ENCODE assay signal across 1 cellular context in the genomic region with DNA sequence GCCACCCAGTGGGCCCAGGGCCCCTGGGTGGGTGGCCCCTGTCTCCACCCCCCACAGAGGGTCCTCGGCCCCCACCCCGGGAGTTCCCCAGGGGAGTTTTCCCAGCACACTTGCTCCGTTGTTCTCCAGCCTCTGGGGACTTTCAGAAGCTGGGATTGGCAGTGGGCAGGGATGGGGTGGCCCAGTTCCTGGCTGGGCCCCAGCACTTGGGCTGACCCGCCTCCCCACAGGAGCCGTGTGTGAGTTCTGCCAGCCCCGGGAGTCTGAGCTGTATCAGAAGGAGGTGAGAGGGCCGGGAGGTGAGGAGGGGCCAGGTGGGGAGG.
TF ChIP-seq lines count a peak whose summit lies in the region.

No MANE protein-coding gene starts in this region.

TF ChIP-seq in HCT116, 20 proteins besides CTCF, POLR2A, EP300 and RAD21:
- TF ChIP-seq, protein P1, sequence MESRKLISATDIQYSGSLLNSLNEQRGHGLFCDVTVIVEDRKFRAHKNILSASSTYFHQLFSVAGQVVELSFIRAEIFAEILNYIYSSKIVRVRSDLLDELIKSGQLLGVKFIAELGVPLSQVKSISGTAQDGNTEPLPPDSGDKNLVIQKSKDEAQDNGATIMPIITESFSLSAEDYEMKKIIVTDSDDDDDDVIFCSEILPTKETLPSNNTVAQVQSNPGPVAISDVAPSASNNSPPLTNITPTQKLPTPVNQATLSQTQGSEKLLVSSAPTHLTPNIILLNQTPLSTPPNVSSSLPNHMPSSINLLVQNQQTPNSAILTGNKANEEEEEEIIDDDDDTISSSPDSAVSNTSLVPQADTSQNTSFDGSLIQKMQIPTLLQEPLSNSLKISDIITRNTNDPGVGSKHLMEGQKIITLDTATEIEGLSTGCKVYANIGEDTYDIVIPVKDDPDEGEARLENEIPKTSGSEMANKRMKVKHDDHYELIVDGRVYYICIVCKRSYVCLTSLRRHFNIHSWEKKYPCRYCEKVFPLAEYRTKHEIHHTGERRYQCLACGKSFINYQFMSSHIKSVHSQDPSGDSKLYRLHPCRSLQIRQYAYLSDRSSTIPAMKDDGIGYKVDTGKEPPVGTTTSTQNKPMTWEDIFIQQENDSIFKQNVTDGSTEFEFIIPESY (IDR thresholded peaks at IDR 0.05; ENCODE audit: extremely low read depth, insufficient replicate concordance, low read length), result no peak
- no peak for TF ChIP-seq EZH2phosphoT487 (IDR thresholded peaks at IDR 0.05; ENCODE audit: borderline replicate concordance)
- no peak for TF ChIP-seq YY1 (IDR thresholded peaks at IDR 0.05; ENCODE audit: extremely low read depth, insufficient replicate concordance, low read depth, low read length)
- no peak for TF ChIP-seq JUND (IDR thresholded peaks at IDR 0.05)
- TF ChIP-seq, protein P2, sequence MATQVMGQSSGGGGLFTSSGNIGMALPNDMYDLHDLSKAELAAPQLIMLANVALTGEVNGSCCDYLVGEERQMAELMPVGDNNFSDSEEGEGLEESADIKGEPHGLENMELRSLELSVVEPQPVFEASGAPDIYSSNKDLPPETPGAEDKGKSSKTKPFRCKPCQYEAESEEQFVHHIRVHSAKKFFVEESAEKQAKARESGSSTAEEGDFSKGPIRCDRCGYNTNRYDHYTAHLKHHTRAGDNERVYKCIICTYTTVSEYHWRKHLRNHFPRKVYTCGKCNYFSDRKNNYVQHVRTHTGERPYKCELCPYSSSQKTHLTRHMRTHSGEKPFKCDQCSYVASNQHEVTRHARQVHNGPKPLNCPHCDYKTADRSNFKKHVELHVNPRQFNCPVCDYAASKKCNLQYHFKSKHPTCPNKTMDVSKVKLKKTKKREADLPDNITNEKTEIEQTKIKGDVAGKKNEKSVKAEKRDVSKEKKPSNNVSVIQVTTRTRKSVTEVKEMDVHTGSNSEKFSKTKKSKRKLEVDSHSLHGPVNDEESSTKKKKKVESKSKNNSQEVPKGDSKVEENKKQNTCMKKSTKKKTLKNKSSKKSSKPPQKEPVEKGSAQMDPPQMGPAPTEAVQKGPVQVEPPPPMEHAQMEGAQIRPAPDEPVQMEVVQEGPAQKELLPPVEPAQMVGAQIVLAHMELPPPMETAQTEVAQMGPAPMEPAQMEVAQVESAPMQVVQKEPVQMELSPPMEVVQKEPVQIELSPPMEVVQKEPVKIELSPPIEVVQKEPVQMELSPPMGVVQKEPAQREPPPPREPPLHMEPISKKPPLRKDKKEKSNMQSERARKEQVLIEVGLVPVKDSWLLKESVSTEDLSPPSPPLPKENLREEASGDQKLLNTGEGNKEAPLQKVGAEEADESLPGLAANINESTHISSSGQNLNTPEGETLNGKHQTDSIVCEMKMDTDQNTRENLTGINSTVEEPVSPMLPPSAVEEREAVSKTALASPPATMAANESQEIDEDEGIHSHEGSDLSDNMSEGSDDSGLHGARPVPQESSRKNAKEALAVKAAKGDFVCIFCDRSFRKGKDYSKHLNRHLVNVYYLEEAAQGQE (IDR thresholded peaks at IDR 0.05; ENCODE audit: low read depth), result no peak
